In the genomic region with DNA sequence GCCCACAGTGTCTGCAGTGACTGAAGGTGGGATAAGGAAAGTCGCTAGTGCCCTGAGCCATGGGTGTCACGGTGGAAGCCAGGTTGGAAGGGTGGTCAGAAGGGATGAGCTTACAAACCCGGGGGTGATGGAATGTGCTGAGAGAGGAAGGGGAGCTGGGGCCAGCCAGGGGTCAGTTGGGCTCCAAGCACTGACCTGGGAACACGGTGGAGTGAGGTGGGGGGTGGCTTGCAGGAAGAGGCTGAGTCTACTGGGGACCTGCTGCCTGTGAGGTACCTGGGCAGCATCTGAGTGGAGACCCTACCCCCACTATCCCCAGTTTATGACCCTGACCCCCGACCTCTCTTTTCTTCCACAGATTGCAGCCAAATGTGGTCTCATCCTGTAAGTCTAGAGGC, we compare ENCODE assay signal across 16 cellular contexts. TPM values are rescaled to one million over a fixed set of nuclear protein-coding genes. Genes with fewer than 3 reads are reported as not detected.
"Had no signal": no experiment of that assay in that cellular context is flagged by ENCODE, and none has a peak within 500 bp of the region (broad histone marks: within the 10 kb centered on the region; RNA-seq: fewer than 3 reads in every experiment).

No MANE protein-coding gene starts in this region.

- H3K4me3 Mint-ChIP-seq: activated CD8-positive, alpha-beta memory T cell treated with anti-CD3 and anti-CD28 coated beads, Interleukin-2, amount 10 ng/mL, durations not matched to agents 7 days and 5 days; activated T-cell treated with anti-CD3 and anti-CD28 coated beads, Interleukin-2, amount 50 U/mL, for 24 hours; immature natural killer cell; memory B cell; stimulated activated memory B cell treated with anti-CD40 and anti-IgM and Interleukin-4, amounts not matched to agents 10 μg/mL and 1 μg/mL and 100 μg/mL, for 72 hours had no signal

- H3K27ac Mint-ChIP-seq: activated CD8-positive, alpha-beta memory T cell treated with anti-CD3 and anti-CD28 coated beads, Interleukin-2, amount 10 ng/mL, durations not matched to agents 7 days and 5 days; activated naive CD4-positive, alpha-beta T cell treated with anti-CD3 and anti-CD28 coated beads, Interleukin-2, amount 50 U/mL, for 72 hours; activated T-cell treated with anti-CD3 and anti-CD28 coated beads, Interleukin-2, amount 50 U/mL, for 24 hours; immature natural killer cell; memory B cell; stimulated activated memory B cell treated with anti-CD40 and anti-IgM and Interleukin-4, amounts not matched to agents 10 μg/mL and 1 μg/mL and 100 μg/mL, for 72 hours had no signal

- H3K36me3 ChIP-seq: right atrium auricular region, tibial nerve had no signal

- H3K4me3 ChIP-seq: right atrium auricular region, tibial nerve had no signal

- FAIRE-seq: small intestine had no signal

- H3K9me3 ChIP-seq: right atrium auricular region, tibial nerve had no signal

- H3K27me3 ChIP-seq: right atrium auricular region had no signal

- H3K27ac ChIP-seq: right atrium auricular region, tibial nerve had no signal

- H3K36me3 Mint-ChIP-seq: immature natural killer cell; memory B cell; stimulated activated memory B cell treated with anti-CD40 and anti-IgM and Interleukin-4, amounts not matched to agents 10 μg/mL and 1 μg/mL and 100 μg/mL, for 72 hours had no signal

- ATAC-seq: activated CD8-positive, alpha-beta memory T cell treated with anti-CD3 and anti-CD28 coated beads, Interleukin-2, amount 10 ng/mL, durations not matched to agents 7 days and 5 days; activated naive CD4-positive, alpha-beta T cell treated with anti-CD3 and anti-CD28 coated beads, Interleukin-2, amount 50 U/mL, for 72 hours; stimulated activated memory B cell treated with anti-CD40 and anti-IgM and Interleukin-4, amounts not matched to agents 10 μg/mL and 1 μg/mL and 100 μg/mL, for 72 hours had no signal

- DNase-seq: activated CD4-positive, alpha-beta T cell treated with anti-CD3 and anti-CD28 coated beads, Interleukin-2, amount 50 U/mL, for 48 hours; activated CD4-positive, CD25-positive, alpha-beta regulatory T cell treated with anti-CD3 and anti-CD28 coated beads, Interleukin-2, amount 50 U/mL, for 72 hours; activated CD8-positive, alpha-beta memory T cell treated with anti-CD3 and anti-CD28 coated beads, Interleukin-2, amount 10 ng/mL, durations not matched to agents 7 days and 5 days; activated effector memory CD4-positive, alpha-beta T cell treated with anti-CD3 and anti-CD28 coated beads, Interleukin-2, amount 50 U/mL, for 16 hours; activated T-cell treated with anti-CD3 and anti-CD28 coated beads, Interleukin-2, amount 50 U/mL, for 24 hours; anterior cingulate cortex; immature natural killer cell had no signal

- H3K9me3 Mint-ChIP-seq: activated naive CD4-positive, alpha-beta T cell treated with anti-CD3 and anti-CD28 coated beads, Interleukin-2, amount 50 U/mL, for 72 hours; activated T-cell treated with anti-CD3 and anti-CD28 coated beads, Interleukin-2, amount 50 U/mL, for 24 hours; immature natural killer cell; memory B cell; stimulated activated memory B cell treated with anti-CD40 and anti-IgM and Interleukin-4, amounts not matched to agents 10 μg/mL and 1 μg/mL and 100 μg/mL, for 72 hours had no signal

RNA-seq across cellular contexts. Expression of a gene that starts 3.1 kb away (rescaled TPM):
- total RNA-seq: cerebellum, dermis microvascular lymphatic vessel endothelial cell, right atrium auricular region, subcutaneous adipose tissue had no signal
- polyA plus RNA-seq: immature natural killer cell had no signal
